13 cellular contexts compared by ENCODE assay signal in the genomic region with DNA sequence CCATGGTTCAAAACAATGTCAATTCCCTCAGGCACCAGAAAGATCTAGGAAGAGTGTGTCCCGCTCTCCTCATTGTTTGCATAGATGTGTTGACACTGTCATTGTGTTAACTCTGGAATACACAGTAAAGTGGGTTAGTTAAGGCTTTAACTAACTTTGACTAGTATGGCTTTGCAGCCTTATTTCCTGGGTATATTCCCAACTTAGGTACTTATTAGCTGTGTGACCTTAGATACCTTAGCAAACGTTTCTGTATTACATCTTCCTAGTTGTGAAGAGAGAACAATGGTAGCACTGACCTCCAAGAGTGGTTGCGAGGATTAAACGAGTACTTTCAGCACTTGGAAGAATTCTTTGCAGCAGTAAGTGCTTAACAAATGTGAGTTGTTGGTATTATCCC.
DNase-seq lines count a peak whose midpoint lies in the region; TF ChIP-seq lines count a peak whose summit lies in the region.
"Had no signal": no experiment of that assay in that cellular context is flagged by ENCODE, and none has a peak within 500 bp of the region (broad histone marks: within the 10 kb centered on the region; RNA-seq: fewer than 3 reads in every experiment).

No MANE protein-coding gene starts in this region.

- no peak overlapping the region for H3K9ac ChIP-seq in HUES64 (ENCODE audit: low read depth, low read length)

- H3K36me3 Mint-ChIP-seq in MCF 10A (ENCODE audit: insufficient read depth, unreplicated experiment) = no peaks in the 10 kb centered on the region

- peaks cover 51% of the 10 kb centered on the region for H3K4me1 Mint-ChIP-seq in MCF 10A (ENCODE audit: insufficient read depth, unreplicated experiment)
- H3K4me1 Mint-ChIP-seq: activated CD4-positive, alpha-beta T cell treated with anti-CD3 and anti-CD28 coated beads, Interleukin-2, amount 10 ng/mL, durations not matched to agents 7 days and 5 days; B cell had no signal

- H3K4me3 Mint-ChIP-seq in MCF 10A (ENCODE audit: unreplicated experiment) = no peak overlapping the region
- H3K4me3 Mint-ChIP-seq: activated CD4-positive, alpha-beta T cell treated with anti-CD3 and anti-CD28 coated beads, Interleukin-2, amount 10 ng/mL, durations not matched to agents 7 days and 5 days; B cell; naive thymus-derived CD8-positive, alpha-beta T cell had no signal

- H3K9me3 ChIP-seq in HUES64 (ENCODE audit: insufficient read depth, low read depth, low read length) (no peaks in the 10 kb centered on the region), muscle layer of duodenum (ENCODE audit: control insufficient read depth in 1 of 2, low read length in 2 of 2) (no peaks in the 10 kb centered on the region), suprapubic skin (no peaks in the 10 kb centered on the region)

- peak overlapping the region; percentile 84 for H3K27ac Mint-ChIP-seq in MCF 10A (ENCODE audit: low read depth, unreplicated experiment)
- H3K27ac Mint-ChIP-seq: activated CD4-positive, alpha-beta T cell treated with anti-CD3 and anti-CD28 coated beads, Interleukin-2, amount 10 ng/mL, durations not matched to agents 7 days and 5 days; B cell; naive thymus-derived CD8-positive, alpha-beta T cell had no signal

- H3K27ac ChIP-seq in HUES64 (ENCODE audit: low read depth, low read length) (peak overlapping the region; percentile 7; the same call in 1 of the 2 replicates), muscle layer of duodenum (ENCODE audit: low read length) (peak overlapping the region; percentile 37), suprapubic skin (peak overlapping the region; percentile 92)
- H3K27ac ChIP-seq: SK-N-MC had no signal

- H3K36me3 ChIP-seq in HUES64 (ENCODE audit: insufficient read depth, low read length) = no peaks in the 10 kb centered on the region
- no peaks in the 10 kb centered on the region for H3K36me3 ChIP-seq in muscle layer of duodenum (ENCODE audit: control insufficient read depth in 1 of 2, insufficient read depth in 2 of 2, low read length in 2 of 2)
- no peaks in the 10 kb centered on the region for H3K36me3 ChIP-seq in suprapubic skin

- BruUV-seq in MCF 10A (replicated peaks; lab: Mats Ljungman, UMichigan) = no TSS peak

- H3K4me1 ChIP-seq in HUES64 (ENCODE audit: insufficient read depth, low read length) (peaks cover 16% of the 10 kb centered on the region), muscle layer of duodenum (ENCODE audit: control insufficient read depth in 1 of 2, insufficient read depth in 2 of 2, low read length in 2 of 2) (peaks cover 15 to 46% of the 10 kb centered on the region in 2 donors), suprapubic skin (peaks cover 72% of the 10 kb centered on the region)

- CTCF ChIA-PET in MCF 10A (lab: Yijun Ruan, JAX) = interaction anchor here (0.6 to 2.5 kb wide), 7 partner anchors 10 to 194 kb away, joined by 3 to 12 read pairs (median 3); no protein-coding TSS in a partner anchor

- TF ChIP-seq CTCF in MCF 10A (IDR thresholded peaks at IDR 0.05; ENCODE audit: unreplicated experiment) = no peak
- no peak for TF ChIP-seq CTCF in suprapubic skin (IDR thresholded peaks at IDR 0.05)

- no peak for TF ChIP-seq EP300 in suprapubic skin (IDR thresholded peaks at IDR 0.05)

- H3K27me3 Mint-ChIP-seq in MCF 10A (ENCODE audit: insufficient read depth, unreplicated experiment) = no peaks in the 10 kb centered on the region
- H3K27me3 Mint-ChIP-seq: activated CD4-positive, alpha-beta T cell treated with anti-CD3 and anti-CD28 coated beads, Interleukin-2, amount 10 ng/mL, durations not matched to agents 7 days and 5 days; B cell; naive thymus-derived CD8-positive, alpha-beta T cell had no signal

- no peak for TF ChIP-seq POLR2A in suprapubic skin (IDR thresholded peaks at IDR 0.05)

- intact Hi-C loops in MCF 10A (cut with micrococcal nuclease) = no loop called here

- no peaks in the 10 kb centered on the region for H3K9me3 Mint-ChIP-seq in MCF 10A (ENCODE audit: unreplicated experiment)
- H3K9me3 Mint-ChIP-seq: activated CD4-positive, alpha-beta T cell treated with anti-CD3 and anti-CD28 coated beads, Interleukin-2, amount 10 ng/mL, durations not matched to agents 7 days and 5 days; naive thymus-derived CD8-positive, alpha-beta T cell had no signal

- no peak overlapping the region for H3K4me3 ChIP-seq in HUES64 (ENCODE audit: low read length)
- H3K4me3 ChIP-seq in muscle layer of duodenum (ENCODE audit: low read depth in 1 of 2, low read length in 2 of 2) = no peak overlapping the region
- H3K4me3 ChIP-seq in suprapubic skin = no peak overlapping the region
- H3K4me3 ChIP-seq: SK-N-MC had no signal

- no peak for DNase-seq in MCF 10A (ENCODE audit: unreplicated experiment)
- DNase-seq in suprapubic skin (ENCODE audit: low spot score in 2 of 2) = no peak
- no peak for DNase-seq in AG20443 (ENCODE audit: low spot score)
- DNase-seq in NCI-H1417 treated with DMSO at 0.1 percent for 48 hours (lab: John Stamatoyannopoulos, UW) = no peak
- no peak for DNase-seq in NCI-H82 (lab: John Stamatoyannopoulos, UW)
- DNase-seq in HCEC 1CT = no peak
- DNase-seq: activated CD4-positive, alpha-beta T cell treated with anti-CD3 and anti-CD28 coated beads, Interleukin-2, amount 10 ng/mL, durations not matched to agents 7 days and 5 days; activated naive CD4-positive, alpha-beta T cell treated with anti-CD3 and anti-CD28 coated beads, Interleukin-2, amount 50 U/mL, for 16 hours; naive thymus-derived CD8-positive, alpha-beta T cell had no signal

- H3K27me3 ChIP-seq in HUES64 (ENCODE audit: insufficient read depth, low read length) (no peaks in the 10 kb centered on the region), muscle layer of duodenum (ENCODE audit: low read depth, low read length) (no peaks in the 10 kb centered on the region), suprapubic skin (no peaks in the 10 kb centered on the region)

- 84% methylated on average over 4 of the region's 4 CpGs for WGBS in HUES64
- 66% methylated on average over 4 of the region's 4 CpGs for WGBS in suprapubic skin

- POLR2A ChIA-PET in MCF 10A (lab: Yijun Ruan, JAX) = interaction anchor here (0.8 to 5.0 kb wide), 17 partner anchors 8 to 427 kb away, joined by 3 to 115 read pairs (median 4); a partner anchor contains a TSS

Comparison
In these comparisons a context has a peak if more than half of its experiments do, and no peak if none do; other contexts are left out.
1. H3K27ac ChIP-seq: peak in every context shown above with its lines; median percentile 92 in suprapubic skin; 37 in muscle layer of duodenum; 7 in HUES64.